9 cellular contexts compared by ENCODE assay signal in genomic region chr6:17405181-17405943, GRCh38. TPM values are rescaled to one million over a fixed set of nuclear protein-coding genes. Genes with fewer than 3 reads are reported as not detected.
DNase-seq lines count a peak whose midpoint lies in the region; ATAC-seq and TF ChIP-seq lines count a peak whose summit lies in the region.
"Not testable (repeated sequence)": the region's sequence is repeated elsewhere in the genome, so short reads cannot be mapped to it uniquely, and the experiment has no call there.
"Had no signal": no experiment of that assay in that cellular context is flagged by ENCODE, and none has a peak within 500 bp of the region (broad histone marks: within the 10 kb centered on the region; RNA-seq: fewer than 3 reads in every experiment).

No MANE protein-coding gene starts in this region.

- H4K91ac ChIP-seq in trophoblast cell (ENCODE audit: low read depth, low read length), result not testable (repeated sequence)

- H3F3A ChIP-seq in MM.1S (ENCODE audit: insufficient read depth, low read length), result not testable (repeated sequence)

- H3K4me3 ChIP-seq in BLaER1; MM.1S (ENCODE audit: low read length); trophoblast cell (ENCODE audit: low read depth, low read length): not testable (repeated sequence)

- not testable (repeated sequence) for H3K9me3 Mint-ChIP-seq in stimulated activated naive B cell treated with anti-CD40 and anti-IgM and Interleukin-4, amounts not matched to agents 10 μg/mL and 1 μg/mL and 100 μg/mL, for 72 hours

- H2BK12ac ChIP-seq in trophoblast cell (ENCODE audit: low read length), result not testable (repeated sequence)

- not testable (repeated sequence) for H3K79me1 ChIP-seq in trophoblast cell (ENCODE audit: low read length)

- not testable (repeated sequence) for H3K4me3 Mint-ChIP-seq in stimulated activated naive B cell treated with anti-CD40 and anti-IgM and Interleukin-4, amounts not matched to agents 10 μg/mL and 1 μg/mL and 100 μg/mL, for 72 hours

- H3K4me2 ChIP-seq in BLaER1, result peak overlapping the region; percentile 9; the same call in 1 of the 2 replicates
- not testable (repeated sequence) for H3K4me2 ChIP-seq in MM.1S (ENCODE audit: low read depth, low read length); trophoblast cell (ENCODE audit: low read length)

- H3K27ac Mint-ChIP-seq in stimulated activated naive B cell treated with anti-CD40 and anti-IgM and Interleukin-4, amounts not matched to agents 10 μg/mL and 1 μg/mL and 100 μg/mL, for 72 hours, result not testable (repeated sequence)

- peak overlapping the region; percentile 5 for H3K4ac ChIP-seq in trophoblast cell (ENCODE audit: low read depth, low read length)

- H2BK120ac ChIP-seq in trophoblast cell (ENCODE audit: insufficient read depth, low read length, poor library complexity), result not testable (repeated sequence)

- intact Hi-C loops in Right ventricle myocardium inferior (cut with DNase I); left colon (cut with DNase I, micrococcal nuclease): not testable (repeated sequence)

- not testable (repeated sequence) for H3K4me1 Mint-ChIP-seq in stimulated activated naive B cell treated with anti-CD40 and anti-IgM and Interleukin-4, amounts not matched to agents 10 μg/mL and 1 μg/mL and 100 μg/mL, for 72 hours

- H3K4me1 ChIP-seq in BLaER1; MM.1S (ENCODE audit: low read length): not testable (repeated sequence)
- peaks cover 11 to 15% of the 10 kb centered on the region in 2 experiments for H3K4me1 ChIP-seq in trophoblast cell (ENCODE audit: control insufficient read depth in 1 of 2, insufficient read depth in 2 of 2, low read length in 2 of 2)

- not testable (repeated sequence) for H3K18ac ChIP-seq in trophoblast cell (ENCODE audit: low read length)

- not testable (repeated sequence) for H2AK5ac ChIP-seq in trophoblast cell (ENCODE audit: low read length)

- H3K36me3 Mint-ChIP-seq in stimulated activated naive B cell treated with anti-CD40 and anti-IgM and Interleukin-4, amounts not matched to agents 10 μg/mL and 1 μg/mL and 100 μg/mL, for 72 hours, result not testable (repeated sequence)

- H3K23ac ChIP-seq in trophoblast cell (ENCODE audit: low read length), result not testable (repeated sequence)

- H3K9me2 ChIP-seq in MM.1S (replicated peaks; ENCODE audit: insufficient read depth, low read length), result not testable (repeated sequence)

- not testable (repeated sequence) for H2AFZ ChIP-seq in MM.1S (ENCODE audit: low read length); trophoblast cell (ENCODE audit: insufficient read depth, low read length, poor library complexity)

- not testable (repeated sequence) for H3K27me3 Mint-ChIP-seq in stimulated activated naive B cell treated with anti-CD40 and anti-IgM and Interleukin-4, amounts not matched to agents 10 μg/mL and 1 μg/mL and 100 μg/mL, for 72 hours

- H3K27me3 ChIP-seq in BLaER1; MM.1S (replicated peaks; ENCODE audit: insufficient read depth, low read length); trophoblast cell (ENCODE audit: insufficient read depth, low read length): not testable (repeated sequence)

- H3K9me3 ChIP-seq in BLaER1; MM.1S (replicated peaks; ENCODE audit: insufficient read depth, low read length); trophoblast cell (ENCODE audit: insufficient read depth, low read depth, low read length): not testable (repeated sequence)

- H3K36me3 ChIP-seq in BLaER1; MM.1S (replicated peaks; ENCODE audit: insufficient read depth, low read length); trophoblast cell (ENCODE audit: control insufficient read depth in 1 of 2, insufficient read depth in 2 of 2, low read length in 2 of 2): not testable (repeated sequence)

- H2BK5ac ChIP-seq in trophoblast cell (ENCODE audit: low read depth, low read length, poor library complexity), result not testable (repeated sequence)

- not testable (repeated sequence) for H3K14ac ChIP-seq in trophoblast cell (ENCODE audit: low read length)

- H4K20me1 ChIP-seq in BLaER1; MM.1S (ENCODE audit: insufficient read depth, low read length): not testable (repeated sequence)

- not testable (repeated sequence) for H3K79me2 ChIP-seq in MM.1S (ENCODE audit: low read length); trophoblast cell (ENCODE audit: control insufficient read depth, insufficient read depth, low read length, poor library complexity)

- H4K12ac ChIP-seq in trophoblast cell (ENCODE audit: low read depth, low read length), result not testable (repeated sequence)

- not testable (repeated sequence) for H3K27ac ChIP-seq in BLaER1; MM.1S (ENCODE audit: low read length)
- H3K27ac ChIP-seq in trophoblast cell (ENCODE audit: low read depth, low read length), result peak overlapping the region; percentile 39

- DNase-seq in MM.1S, result peak; percentile 63
- not testable (repeated sequence) for DNase-seq in Right ventricle myocardium inferior (ENCODE audit: missing footprints); left colon; trophoblast cell; stimulated activated naive B cell treated with anti-CD40 and anti-IgM and Interleukin-4, amounts not matched to agents 10 μg/mL and 1 μg/mL and 100 μg/mL, for 72 hours

- not testable (repeated sequence) for TF ChIP-seq CTCF in MM.1S (IDR thresholded peaks at IDR 0.05; ENCODE audit: low read length)

- not testable (repeated sequence) for H4K8ac ChIP-seq in trophoblast cell (ENCODE audit: low read depth, low read length)

- ATAC-seq in GM18517 (IDR thresholded peaks at IDR 0.05; ENCODE audit: unreplicated experiment) (peak; percentile 87), GM19463 (IDR thresholded peaks at IDR 0.05; ENCODE audit: unreplicated experiment) (peak; percentile 75), Right ventricle myocardium inferior (peak; percentile 28), left colon (peak; percentile 60)
- peak; percentile 48 to 54 for ATAC-seq in stimulated activated naive B cell treated with anti-CD40 and anti-IgM and Interleukin-4, amounts not matched to agents 10 μg/mL and 1 μg/mL and 100 μg/mL, for 72 hours (replicated peaks)

- WGBS in trophoblast cell (ENCODE audit: extremely low coverage, insufficient coverage, insufficient read length), result no CpG with 5 or more reads among the region's 7 CpGs

- H3K9ac ChIP-seq in BLaER1; MM.1S (ENCODE audit: low read length); trophoblast cell (ENCODE audit: low read length): not testable (repeated sequence)

RNA-seq across cellular contexts. Expression of gene CAP2, which starts 12.0 kb away (rescaled TPM):
- 137 TPM for total RNA-seq in Right ventricle myocardium inferior
- 1 to 10 TPM; 3.4 to 7.1 TPM for total RNA-seq in left colon
- 32.0 and 34.0 TPM in 2 replicates for polyA plus RNA-seq in trophoblast cell (2013)
- polyA plus RNA-seq: CD14-positive monocyte had no signal

Comparison
In these comparisons a context has a peak if more than half of its experiments do, and no peak if none do; other contexts are left out.
1. ATAC-seq: peak in every context shown above with its lines; median percentile 87 in GM18517; 75 in GM19463; 60 in left colon; 51 in stimulated activated naive B cell treated with anti-CD40 and anti-IgM and Interleukin-4, amounts not matched to agents 10 μg/mL and 1 μg/mL and 100 μg/mL, for 72 hours; 28 in Right ventricle myocardium inferior.
2. RNA of gene CAP2, which starts 12.0 kb away (total RNA-seq): 137 TPM in Right ventricle myocardium inferior (single experiment); 3.4 to 7.1 TPM in left colon; every median in the first group is over 10 times any median in the second.